ENCODE assay signal across 18 cellular contexts in genomic region chr16:19354371-19354770, GRCh38.
"Had no signal": no experiment of that assay in that cellular context is flagged by ENCODE, and none has a peak within 500 bp of the region (broad histone marks: within the 10 kb centered on the region; RNA-seq: fewer than 3 reads in every experiment).

No MANE protein-coding gene starts in this region.

- H3K79me2 ChIP-seq: hepatocyte had no signal

- H3K4me1 ChIP-seq: colonic mucosa, pancreas, sigmoid colon, testis, tibial nerve had no signal

- H3K9me3 ChIP-seq: colonic mucosa, pancreas, sigmoid colon, testis, tibial nerve had no signal

- H3K4me3 ChIP-seq: colonic mucosa, hepatocyte, pancreas, sigmoid colon, skin epidermis, testis, tibial nerve had no signal

- H3K27ac ChIP-seq: colonic mucosa, hepatocyte, pancreas, sigmoid colon, skin epidermis, testis, tibial nerve had no signal

- H3K4me2 ChIP-seq: hepatocyte had no signal

- ATAC-seq: left lobe of liver; natural killer cell; pancreas; stimulated activated naive B cell treated with anti-CD40 and anti-IgM and Interleukin-4, amounts not matched to agents 10 μg/mL and 1 μg/mL and 100 μg/mL, for 72 hours; stimulated activated naive CD8-positive, alpha-beta T cell treated with anti-CD3 and anti-CD28 coated beads, Interleukin-15, amount 100 ng/mL, for 72 hours had no signal

- DNase-seq: colonic mucosa; dermis blood vessel endothelial cell; foreskin melanocyte; head of caudate nucleus; mammary epithelial cell; natural killer cell; nucleus accumbens; pancreas; sigmoid colon; stimulated activated CD4-positive, alpha-beta T cell treated with anti-CD3 and anti-CD28 coated beads, Interleukin-2, amount 100 ng/mL, for 24 hours; stimulated activated CD4-positive, alpha-beta T cell treated with anti-CD3 and anti-CD28 coated beads, Interleukin-4, amount 100 ng/mL, for 4 hours; stimulated activated naive B cell treated with anti-CD40 and anti-IgM and Interleukin-4, amounts not matched to agents 10 μg/mL and 1 μg/mL and 100 μg/mL, for 72 hours; stimulated activated naive CD8-positive, alpha-beta T cell treated with anti-CD3 and anti-CD28 coated beads, Interleukin-15, amount 100 ng/mL, for 72 hours; testis had no signal

- H3K27me3 ChIP-seq: colonic mucosa, hepatocyte, pancreas, testis, tibial nerve had no signal

- H3K36me3 ChIP-seq: colonic mucosa, pancreas, sigmoid colon, tibial nerve had no signal
